Comparison of ENCODE assay signal across 18 cellular contexts in the genomic region with DNA sequence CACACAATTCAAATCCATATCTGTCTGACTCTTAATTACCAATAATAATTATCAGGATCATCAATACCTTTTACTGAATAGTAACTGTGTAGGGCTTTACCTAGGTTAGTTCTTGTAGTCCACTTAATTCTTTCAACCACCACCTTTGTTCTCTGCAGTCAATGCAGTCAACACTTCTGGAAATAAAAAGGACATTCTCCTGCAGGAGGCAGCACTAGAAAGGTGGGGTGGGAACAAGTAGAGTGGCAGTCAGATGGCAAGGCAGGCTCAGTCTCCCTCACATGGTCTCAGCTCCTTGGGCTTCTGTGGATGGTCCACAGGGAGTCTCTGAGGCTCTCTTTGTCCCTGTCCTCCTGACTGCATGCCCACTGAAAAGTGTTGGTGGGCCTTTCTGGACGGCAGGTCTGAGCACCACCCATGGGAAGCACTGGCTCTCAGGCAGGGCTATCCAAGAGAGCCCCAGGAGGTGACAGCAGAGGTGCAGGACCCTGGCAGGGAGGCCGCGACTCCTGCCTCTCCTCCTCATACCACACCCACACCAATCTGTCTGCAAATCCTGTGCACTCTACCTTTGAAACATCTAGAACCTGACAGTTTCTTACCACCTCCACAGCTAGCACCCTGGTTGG.
DNase-seq lines count a peak whose midpoint lies in the region; ATAC-seq and TF ChIP-seq lines count a peak whose summit lies in the region.
"Had no signal": no experiment of that assay in that cellular context is flagged by ENCODE, and none has a peak within 500 bp of the region (broad histone marks: within the 10 kb centered on the region; RNA-seq: fewer than 3 reads in every experiment).

No MANE protein-coding gene starts in this region.

- H3K4me2 ChIP-seq in Karpas-422 (ENCODE audit: low read depth, low read length, poor library complexity, severe bottlenecking): peak overlapping the region; percentile 89
- H3K4me2 ChIP-seq: A549 had no signal

- no peaks in the 10 kb centered on the region for H3K27me3 ChIP-seq in A673 (replicated peaks; ENCODE audit: insufficient read depth, low read depth, low read length, poor library complexity)
- no peaks in the 10 kb centered on the region for H3K27me3 ChIP-seq in Karpas-422 (ENCODE audit: low read length)
- no peaks in the 10 kb centered on the region for H3K27me3 ChIP-seq in naive thymus-derived CD4-positive, alpha-beta T cell (ENCODE audit: control insufficient read depth in 2 of 2, insufficient read depth in 2 of 2, low read length in 2 of 2)
- H3K27me3 ChIP-seq: SJSA1 had no signal

- H3K27ac Mint-ChIP-seq in glutamatergic neuron (ENCODE audit: unreplicated experiment) (peak overlapping the region; percentile 11), osteocyte (ENCODE audit: unreplicated experiment) (no peak overlapping the region), mesothelial cell of epicardium (no peak overlapping the region)
- no peak overlapping the region for H3K27ac Mint-ChIP-seq in naive thymus-derived CD4-positive, alpha-beta T cell

- H2AFZ ChIP-seq in Karpas-422 (ENCODE audit: low read length): 0 out of 2 replicates have a peak overlapping the region, but pooled peaks have one; percentile 17

- H3K27ac ChIP-seq in A673 (ENCODE audit: low read depth, low read length, poor library complexity, severe bottlenecking) (no peak overlapping the region), Karpas-422 (ENCODE audit: low read length) (peak overlapping the region; percentile 97)
- no peak overlapping the region for H3K27ac ChIP-seq in naive thymus-derived CD4-positive, alpha-beta T cell (ENCODE audit: low read depth, low read length)
- H3K27ac ChIP-seq: A549, SJSA1 had no signal

- CTCF ChIA-PET in A673 (lab: Charles Lee): interaction anchor here (0.6 kb wide), 1 partner anchor 55 kb away, joined by 3 read pairs; no protein-coding TSS in a partner anchor
- CTCF ChIA-PET in naive thymus-derived CD4-positive, alpha-beta T cell (lab: Charles Lee): no interaction called here

- no peaks in the 10 kb centered on the region for H3K36me3 ChIP-seq in A673 (ENCODE audit: insufficient read depth, low read length, poor library complexity, severe bottlenecking)
- peaks cover 25% of the 10 kb centered on the region for H3K36me3 ChIP-seq in Karpas-422 (ENCODE audit: insufficient read depth, low read length)
- no peaks in the 10 kb centered on the region for H3K36me3 ChIP-seq in naive thymus-derived CD4-positive, alpha-beta T cell (ENCODE audit: control insufficient read depth in 2 of 3, insufficient read depth in 3 of 3, low read length in 3 of 3)
- H3K36me3 ChIP-seq: SJSA1 had no signal

- no peaks in the 10 kb centered on the region for H3K9me3 Mint-ChIP-seq in glutamatergic neuron (ENCODE audit: unreplicated experiment)
- peaks cover 14% of the 10 kb centered on the region for H3K9me3 Mint-ChIP-seq in osteocyte (ENCODE audit: unreplicated experiment)
- H3K9me3 Mint-ChIP-seq in mesothelial cell of epicardium: peaks cover 13% of the 10 kb centered on the region
- peaks cover 2 to 23% (median 12%) of the 10 kb centered on the region in 11 donors for H3K9me3 Mint-ChIP-seq in naive thymus-derived CD4-positive, alpha-beta T cell

- peaks cover 17% of the 10 kb centered on the region for H3K36me3 Mint-ChIP-seq in glutamatergic neuron (ENCODE audit: unreplicated experiment)
- H3K36me3 Mint-ChIP-seq in osteocyte (ENCODE audit: unreplicated experiment): peaks cover 4% of the 10 kb centered on the region
- H3K36me3 Mint-ChIP-seq in mesothelial cell of epicardium: peaks cover 3% of the 10 kb centered on the region
- peaks cover 0 to 9% (median 0%) of the 10 kb centered on the region in 5 donors for H3K36me3 Mint-ChIP-seq in naive thymus-derived CD4-positive, alpha-beta T cell

- H3K9me3 ChIP-seq in A673 (ENCODE audit: low read depth, low read length, poor library complexity, severe bottlenecking): no peaks in the 10 kb centered on the region
- peaks cover 12% of the 10 kb centered on the region for H3K9me3 ChIP-seq in Karpas-422 (ENCODE audit: low read length)
- no peaks in the 10 kb centered on the region for H3K9me3 ChIP-seq in naive thymus-derived CD4-positive, alpha-beta T cell (ENCODE audit: control insufficient read depth in 2 of 3, low read length in 3 of 3)
- H3K9me3 ChIP-seq: A549, SJSA1 had no signal

- no peak overlapping the region for H3K4me3 Mint-ChIP-seq in glutamatergic neuron (ENCODE audit: unreplicated experiment)
- no peak overlapping the region for H3K4me3 Mint-ChIP-seq in osteocyte (ENCODE audit: unreplicated experiment)
- no peak overlapping the region for H3K4me3 Mint-ChIP-seq in mesothelial cell of epicardium
- H3K4me3 Mint-ChIP-seq in naive thymus-derived CD4-positive, alpha-beta T cell: no peak overlapping the region

- DNase-seq in A673 (ENCODE audit: low spot score) (no peak), Karpas-422 (no peak), glutamatergic neuron (no peak), osteocyte (ENCODE audit: extremely low spot score, unreplicated experiment) (peak; percentile 49), mesothelial cell of epicardium (ENCODE audit: low spot score in 2 of 2, unreplicated experiment in 2 of 2) (no peak)
- DNase-seq in naive thymus-derived CD4-positive, alpha-beta T cell: no peak
- DNase-seq: C1 segment of cervical spinal cord, GDM1, GOT3, NCI-H1417 treated with DMSO at 0.1 percent for 48 hours, NCI-H1930, NCI-H446 treated with DMSO at 0.1 percent for 48 hours, NCI-H748 treated with DMSO at 0.1 percent for 48 hours, PC-3 had no signal

- POLR2A ChIA-PET in A673 (lab: Charles Lee; ENCODE audit: low non-redundant PET): no interaction called here
- POLR2A ChIA-PET in naive thymus-derived CD4-positive, alpha-beta T cell (lab: Charles Lee): no interaction called here

- ATAC-seq in HG02870 (IDR thresholded peaks at IDR 0.05; ENCODE audit: unreplicated experiment) (no peak), HG03139 (IDR thresholded peaks at IDR 0.05; ENCODE audit: unreplicated experiment) (no peak)
- ATAC-seq in naive thymus-derived CD4-positive, alpha-beta T cell: no peak
- ATAC-seq: A549, PC-3 had no signal

- no peaks in the 10 kb centered on the region for H4K20me1 ChIP-seq in Karpas-422 (ENCODE audit: insufficient read depth, low read depth, low read length)

- TF ChIP-seq CTCF in A673 (conservative IDR thresholded peaks at IDR 0.05; ENCODE audit: low read depth, low read length) (0 out of 2 replicates have a peak, but pooled peaks have one; percentile 11), glutamatergic neuron (IDR thresholded peaks at IDR 0.05; ENCODE audit: partially characterized antibody, unreplicated experiment) (no peak), osteocyte (IDR thresholded peaks at IDR 0.05) (no peak), mesothelial cell of epicardium (IDR thresholded peaks at IDR 0.05; ENCODE audit: unreplicated experiment) (no peak)

- no peak overlapping the region for H3K4me3 ChIP-seq in A673 (ENCODE audit: low read depth, low read length, poor library complexity, severe bottlenecking)
- H3K4me3 ChIP-seq in Karpas-422 (ENCODE audit: low read length): peak overlapping the region; percentile 69; the same call in 1 of the 2 replicates
- H3K4me3 ChIP-seq in naive thymus-derived CD4-positive, alpha-beta T cell (ENCODE audit: low read length): no peak overlapping the region
- H3K4me3 ChIP-seq: A549, SJSA1 had no signal

- peaks cover 14% of the 10 kb centered on the region for H3K27me3 Mint-ChIP-seq in glutamatergic neuron (ENCODE audit: unreplicated experiment)
- peaks cover 16% of the 10 kb centered on the region for H3K27me3 Mint-ChIP-seq in osteocyte (ENCODE audit: unreplicated experiment)
- H3K27me3 Mint-ChIP-seq in mesothelial cell of epicardium (ENCODE audit: low read depth): peaks cover 17% of the 10 kb centered on the region
- H3K27me3 Mint-ChIP-seq in naive thymus-derived CD4-positive, alpha-beta T cell: peaks cover 13 to 37% (median 25%) of the 10 kb centered on the region in 5 donors

- H3K4me1 ChIP-seq in A673 (ENCODE audit: insufficient read depth, low read length, poor library complexity, severe bottlenecking) (no peaks in the 10 kb centered on the region), Karpas-422 (ENCODE audit: low read length) (peaks cover 68% of the 10 kb centered on the region)
- H3K4me1 ChIP-seq in naive thymus-derived CD4-positive, alpha-beta T cell (ENCODE audit: control insufficient read depth in 2 of 2, insufficient read depth in 2 of 2, low read length in 2 of 2): no peaks in the 10 kb centered on the region
- H3K4me1 ChIP-seq: A549 had no signal

- no TSS peak for BruUV-seq in A673 (replicated peaks; lab: Mats Ljungman, UMichigan)

- no peaks in the 10 kb centered on the region for H3K9me2 ChIP-seq in Karpas-422 (replicated peaks; ENCODE audit: insufficient read depth, low read length)

- H3K79me2 ChIP-seq in Karpas-422 (ENCODE audit: low read length): 0 out of 2 replicates have a peak, but pooled peaks cover 2% of the 10 kb centered on the region

- peak overlapping the region; percentile 86; the same call in 1 of the 2 replicates for H3K9ac ChIP-seq in Karpas-422 (ENCODE audit: low read length)

- peaks cover 11% of the 10 kb centered on the region for H3K4me1 Mint-ChIP-seq in glutamatergic neuron (ENCODE audit: low read depth, unreplicated experiment)
- H3K4me1 Mint-ChIP-seq in osteocyte (ENCODE audit: unreplicated experiment): peaks cover 8% of the 10 kb centered on the region
- H3K4me1 Mint-ChIP-seq in mesothelial cell of epicardium: peaks cover 42% of the 10 kb centered on the region
- H3K4me1 Mint-ChIP-seq in naive thymus-derived CD4-positive, alpha-beta T cell: no peaks in the 10 kb centered on the region

- intact Hi-C loops in A673 (cut with micrococcal nuclease; ENCODE audit: unreplicated experiment): no loop called here
- intact Hi-C loops in naive thymus-derived CD4-positive, alpha-beta T cell (cut with micrococcal nuclease): no loop called here
